In the genomic region with DNA sequence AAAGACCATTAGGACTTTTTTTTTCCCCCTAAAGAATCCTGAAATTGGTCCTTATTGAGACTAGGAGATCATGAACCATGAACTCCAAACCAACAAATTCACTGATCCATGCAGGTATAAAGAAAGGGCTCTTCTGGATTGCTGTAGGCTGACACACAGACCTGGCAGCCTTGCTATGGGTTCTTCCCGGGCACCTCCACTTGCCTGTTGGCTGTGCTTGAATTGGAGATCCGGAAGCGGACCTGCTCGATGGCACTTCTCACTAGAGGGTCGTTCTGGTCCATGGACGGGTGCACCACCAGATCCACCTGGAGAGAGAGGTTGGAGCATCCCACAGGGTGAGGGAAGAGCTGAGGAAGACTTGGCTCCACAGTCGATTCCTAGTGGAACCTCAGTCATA, we compare ENCODE assay signal across 1 cellular context.
TF ChIP-seq lines count a peak whose summit lies in the region.

No MANE protein-coding gene starts in this region.

TF ChIP-seq in SK-N-SH, 30 proteins besides CTCF, POLR2A, EP300 and RAD21:
- TF ChIP-seq, protein P1, sequence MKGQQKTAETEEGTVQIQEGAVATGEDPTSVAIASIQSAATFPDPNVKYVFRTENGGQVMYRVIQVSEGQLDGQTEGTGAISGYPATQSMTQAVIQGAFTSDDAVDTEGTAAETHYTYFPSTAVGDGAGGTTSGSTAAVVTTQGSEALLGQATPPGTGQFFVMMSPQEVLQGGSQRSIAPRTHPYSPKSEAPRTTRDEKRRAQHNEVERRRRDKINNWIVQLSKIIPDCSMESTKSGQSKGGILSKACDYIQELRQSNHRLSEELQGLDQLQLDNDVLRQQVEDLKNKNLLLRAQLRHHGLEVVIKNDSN (IDR thresholded peaks at IDR 0.05; ENCODE audit: borderline replicate concordance, low read depth) = no peak
- TF ChIP-seq NRF1 (IDR thresholded peaks at IDR 0.05; ENCODE audit: low read depth, low read length) (no peak), MEF2A (IDR thresholded peaks at IDR 0.05; ENCODE audit: borderline replicate concordance, low read depth) (no peak)
